In the genomic region with DNA sequence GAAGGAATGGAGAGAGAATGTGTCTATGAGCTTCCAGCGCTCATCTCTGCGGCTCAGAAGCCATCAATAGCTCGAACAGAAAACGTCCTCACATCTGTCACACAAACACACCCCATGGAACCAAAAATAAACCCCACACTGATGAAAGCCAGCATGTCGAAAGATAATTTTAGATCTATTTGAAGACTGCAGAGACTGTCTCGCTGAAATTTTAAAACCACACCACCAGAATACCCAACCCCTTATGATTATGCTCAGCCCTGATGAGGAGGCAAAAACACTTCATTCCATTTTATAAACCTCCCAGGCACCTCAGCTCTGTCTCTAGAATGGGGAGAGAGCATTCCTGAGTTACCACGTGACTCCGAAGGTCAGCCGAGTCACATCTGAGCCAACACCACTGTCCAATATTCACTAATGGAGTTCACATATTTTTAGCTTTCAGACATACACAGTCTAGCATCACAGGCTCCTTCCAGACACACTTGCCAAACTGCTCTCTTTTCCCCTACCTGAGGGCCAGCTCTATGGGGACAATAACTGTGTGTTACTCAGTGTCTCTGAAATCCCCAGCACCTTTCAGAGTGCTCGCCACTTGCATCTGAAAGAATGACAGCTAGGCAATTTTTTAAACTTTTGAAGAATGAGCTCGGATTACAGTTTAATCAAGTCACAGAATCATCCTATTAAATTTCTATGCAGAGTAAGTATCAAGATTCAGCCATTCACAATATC, we compare ENCODE assay signal across 9 cellular contexts.
DNase-seq lines count a peak whose midpoint lies in the region; ATAC-seq and TF ChIP-seq lines count a peak whose summit lies in the region.
"Had no signal": no experiment of that assay in that cellular context is flagged by ENCODE, and none has a peak within 500 bp of the region (broad histone marks: within the 10 kb centered on the region; RNA-seq: fewer than 3 reads in every experiment).

No MANE protein-coding gene starts in this region.

- peak overlapping the region in 4 of 10 donors; percentile 2 to 16 (median 11) for H3K4me3 ChIP-seq in heart right ventricle

- H3K27ac Mint-ChIP-seq in T-helper 2 cell treated with Interferon-gamma antibody and Interleukin-4, amounts not matched to agents 5 μg/mL and 100 μg/mL, for 36 hours: peak overlapping the region; percentile 93

- 15 to 27% methylated on average over 11 of the region's 11 CpGs for WGBS in heart right ventricle, 2 donors

- peaks cover 29 to 71% (median 58%) of the 10 kb centered on the region in 9 donors for H3K4me1 ChIP-seq in heart right ventricle

- intact Hi-C loops in heart right ventricle (cut with DNase I): loop anchor here in 6 of 10 donors (1.0 to 10.0 kb wide), 8 partner anchors 45 to 65 kb away; a partner anchor contains a TSS
- intact Hi-C loops in sciatic nerve (cut with DNase I): no loop called here

- H3K4me1 Mint-ChIP-seq in T-helper 2 cell treated with Interferon-gamma antibody and Interleukin-4, amounts not matched to agents 5 μg/mL and 100 μg/mL, for 36 hours (ENCODE audit: low read depth): peaks cover 72% of the 10 kb centered on the region

- H3K27me3 Mint-ChIP-seq in T-helper 2 cell treated with Interferon-gamma antibody and Interleukin-4, amounts not matched to agents 5 μg/mL and 100 μg/mL, for 36 hours (ENCODE audit: low read depth): no peaks in the 10 kb centered on the region

- H3K27ac ChIP-seq in heart right ventricle: peak overlapping the region; percentile 57 to 87 (median 78)

- H3K9me3 Mint-ChIP-seq in T-helper 2 cell treated with Interferon-gamma antibody and Interleukin-4, amounts not matched to agents 5 μg/mL and 100 μg/mL, for 36 hours: no peaks in the 10 kb centered on the region

- peaks cover 0 to 3% (median 0%) of the 10 kb centered on the region in 9 donors for H3K36me3 ChIP-seq in heart right ventricle

- peak; percentile 70 to 87 (median 82) for ATAC-seq in heart right ventricle
- peak; percentile 61 for ATAC-seq in sciatic nerve
- no peak for ATAC-seq in GM18520 (IDR thresholded peaks at IDR 0.05; ENCODE audit: unreplicated experiment)
- ATAC-seq in HG03097 (IDR thresholded peaks at IDR 0.05; ENCODE audit: low FRiP score, unreplicated experiment): no peak
- no peak for ATAC-seq in GM21619 (IDR thresholded peaks at IDR 0.05; ENCODE audit: unreplicated experiment)
- ATAC-seq: Panc1 had no signal

- no peaks in the 10 kb centered on the region for H3K27me3 ChIP-seq in heart right ventricle

- no peaks in the 10 kb centered on the region for H3K9me3 ChIP-seq in heart right ventricle

- peak; percentile 37 for DNase-seq in ELR (ENCODE audit: low read depth)
- no peak for DNase-seq in T-helper 2 cell treated with Interferon-gamma antibody and Interleukin-4, amounts not matched to agents 5 μg/mL and 100 μg/mL, for 36 hours (ENCODE audit: low spot score)
- peak in 1 of 2 donors; percentile 52 for DNase-seq in heart right ventricle
- no peak for DNase-seq in sciatic nerve (ENCODE audit: low spot score)
- no peak for DNase-seq in activated effector memory CD4-positive, alpha-beta T cell treated with Interleukin-2 at 50 U/mL for 16 hours

- TF ChIP-seq CTCF in heart right ventricle (IDR thresholded peaks at IDR 0.05): no peak

- peaks cover 44% of the 10 kb centered on the region for H3K36me3 Mint-ChIP-seq in T-helper 2 cell treated with Interferon-gamma antibody and Interleukin-4, amounts not matched to agents 5 μg/mL and 100 μg/mL, for 36 hours (ENCODE audit: low read depth)

- H3K4me3 Mint-ChIP-seq in T-helper 2 cell treated with Interferon-gamma antibody and Interleukin-4, amounts not matched to agents 5 μg/mL and 100 μg/mL, for 36 hours: peak overlapping the region; percentile 81

Comparison
In these comparisons a context has a peak if more than half of its experiments do, and no peak if none do; other contexts are left out.
1. ATAC-seq: peak in heart right ventricle (8 of 8) and sciatic nerve (single experiment); none in GM18520 (single experiment), HG03097 (single experiment) and GM21619 (single experiment).